1 cellular context compared by ENCODE assay signal in the genomic region with DNA sequence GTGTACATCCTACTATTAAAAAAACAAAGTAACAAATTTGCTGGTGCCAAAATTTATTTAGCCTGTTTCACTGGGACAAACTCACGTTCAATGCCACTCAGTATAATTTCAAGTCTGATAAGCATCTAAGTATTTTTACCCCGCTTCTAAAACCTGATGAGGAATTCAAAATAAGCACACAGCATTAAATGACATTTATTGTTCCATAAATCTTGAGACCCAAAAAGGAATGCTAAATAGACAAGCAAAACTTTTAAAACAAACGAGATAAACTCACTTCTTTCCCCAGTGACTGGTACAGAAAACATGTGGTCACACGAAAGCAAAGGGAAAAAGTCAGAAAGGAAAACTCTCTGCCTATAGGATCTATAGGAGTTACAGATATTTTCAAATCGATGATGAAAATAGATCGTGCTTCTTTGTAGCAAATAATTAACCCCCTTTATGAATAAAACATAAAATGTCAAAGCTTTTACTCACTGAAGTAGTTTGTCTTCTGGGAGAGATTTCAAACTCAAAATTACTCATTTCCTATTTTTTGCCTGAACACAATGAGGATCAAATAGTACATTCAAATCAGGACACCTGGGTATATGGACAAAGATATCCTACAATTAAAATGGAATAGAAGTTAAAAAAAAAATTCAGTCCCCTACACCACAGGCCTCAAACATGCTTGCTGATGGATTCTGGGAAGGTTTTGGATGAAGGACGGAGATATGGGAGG.
TF ChIP-seq lines count a peak whose summit lies in the region.

No MANE protein-coding gene starts in this region.

TF ChIP-seq in SK-N-SH, 30 proteins besides CTCF, POLR2A, EP300 and RAD21 (continued from another document):
- TF ChIP-seq, protein P1, sequence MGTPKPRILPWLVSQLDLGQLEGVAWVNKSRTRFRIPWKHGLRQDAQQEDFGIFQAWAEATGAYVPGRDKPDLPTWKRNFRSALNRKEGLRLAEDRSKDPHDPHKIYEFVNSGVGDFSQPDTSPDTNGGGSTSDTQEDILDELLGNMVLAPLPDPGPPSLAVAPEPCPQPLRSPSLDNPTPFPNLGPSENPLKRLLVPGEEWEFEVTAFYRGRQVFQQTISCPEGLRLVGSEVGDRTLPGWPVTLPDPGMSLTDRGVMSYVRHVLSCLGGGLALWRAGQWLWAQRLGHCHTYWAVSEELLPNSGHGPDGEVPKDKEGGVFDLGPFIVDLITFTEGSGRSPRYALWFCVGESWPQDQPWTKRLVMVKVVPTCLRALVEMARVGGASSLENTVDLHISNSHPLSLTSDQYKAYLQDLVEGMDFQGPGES (IDR thresholded peaks at IDR 0.05; ENCODE audit: low read depth, low read length): no peak
- TF ChIP-seq MXI1 (IDR thresholded peaks at IDR 0.05; ENCODE audit: low read depth, low read length) (no peak), FOXJ3 (CRISPR knock-in tag; IDR thresholded peaks at IDR 0.05) (no peak), JUND (IDR thresholded peaks at IDR 0.05) (no peak), YY1 (IDR thresholded peaks at IDR 0.05; ENCODE audit: low read depth) (no peak)
- TF ChIP-seq, protein P2, sequence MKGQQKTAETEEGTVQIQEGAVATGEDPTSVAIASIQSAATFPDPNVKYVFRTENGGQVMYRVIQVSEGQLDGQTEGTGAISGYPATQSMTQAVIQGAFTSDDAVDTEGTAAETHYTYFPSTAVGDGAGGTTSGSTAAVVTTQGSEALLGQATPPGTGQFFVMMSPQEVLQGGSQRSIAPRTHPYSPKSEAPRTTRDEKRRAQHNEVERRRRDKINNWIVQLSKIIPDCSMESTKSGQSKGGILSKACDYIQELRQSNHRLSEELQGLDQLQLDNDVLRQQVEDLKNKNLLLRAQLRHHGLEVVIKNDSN (IDR thresholded peaks at IDR 0.05; ENCODE audit: borderline replicate concordance, low read depth): no peak
TF ChIP-seq in SK-N-SH: peak in this region for 0.
